ENCODE assay signal across 8 cellular contexts in the genomic region with DNA sequence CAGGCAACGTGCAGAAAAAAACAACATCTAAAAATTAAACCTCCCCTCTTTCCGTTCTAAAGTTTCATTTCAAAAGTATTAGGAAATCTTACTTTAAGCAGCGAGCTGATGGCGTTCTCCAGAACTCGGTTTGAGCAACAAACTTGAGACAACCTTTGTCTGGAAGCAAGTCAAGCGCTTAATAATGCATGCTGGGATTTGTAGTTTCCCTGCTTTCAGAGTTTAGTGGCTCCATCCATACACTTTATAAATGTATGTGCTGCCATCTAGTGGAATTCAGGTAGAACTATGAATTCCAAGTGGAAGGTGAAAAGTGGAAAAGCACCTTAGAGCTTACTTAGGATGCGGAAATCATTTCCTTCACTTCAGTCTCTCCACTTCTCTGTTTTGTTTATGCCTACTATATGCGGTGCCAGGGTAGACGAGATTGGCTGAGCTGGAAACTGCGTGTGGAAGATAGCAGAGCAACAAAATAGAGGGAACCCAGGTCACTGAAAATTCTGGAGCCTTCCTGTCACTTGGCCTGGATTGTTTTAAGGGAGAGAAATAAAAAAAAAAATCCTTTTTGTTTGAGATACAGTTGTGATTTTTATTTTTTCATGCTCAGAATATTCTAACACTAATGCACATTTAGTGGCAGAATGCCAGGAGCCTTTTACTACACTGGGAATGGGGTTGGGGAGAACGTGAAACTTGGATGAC. TPM values are rescaled to one million over a fixed set of nuclear protein-coding genes. Genes with fewer than 3 reads are reported as not detected.
DNase-seq lines count a peak whose midpoint lies in the region; ATAC-seq and TF ChIP-seq lines count a peak whose summit lies in the region.

A gene (minus strand): TSS at position 144 of the 702 bp plus-strand sequence. CDS start 3,580 bp downstream, outside the sequence.

- ATAC-seq in GM19395 (IDR thresholded peaks at IDR 0.05; ENCODE audit: unreplicated experiment) (peak; percentile 96), HG03460 (IDR thresholded peaks at IDR 0.05; ENCODE audit: unreplicated experiment) (peak; percentile 97), lower lobe of right lung (peak; percentile 97)
- peak; percentile 92 for ATAC-seq in stimulated activated naive CD8-positive, alpha-beta T cell treated with anti-CD3 and anti-CD28 coated beads, Interleukin-15, amount 100 ng/mL, for 72 hours

- intact Hi-C loops in activated CD4-positive, alpha-beta T cell treated with anti-CD3 and anti-CD28 coated beads, Interleukin-2, amount 10 ng/mL, durations not matched to agents 24 days and 14 days (cut with micrococcal nuclease): loop anchor here (1.0 to 5.0 kb wide), 9 partner anchors 24 to 753 kb away; a partner anchor contains a TSS
- intact Hi-C loops in lower lobe of right lung (cut with DNase I): no loop called here

- H3K36me3 Mint-ChIP-seq in activated CD4-positive, alpha-beta T cell treated with anti-CD3 and anti-CD28 coated beads, Interleukin-2, amount 10 ng/mL, durations not matched to agents 24 days and 14 days (ENCODE audit: low read depth): no peaks in the 10 kb centered on the region

- peak within 1 kb of the TSS; percentile 83 for H3K4me3 ChIP-seq in endocrine pancreas (ENCODE audit: control insufficient read depth, insufficient read depth, low read length)
- H3K4me3 ChIP-seq in lower lobe of right lung: peak within 1 kb of the TSS; percentile 61

- H3K27ac Mint-ChIP-seq in activated CD4-positive, alpha-beta T cell treated with anti-CD3 and anti-CD28 coated beads, Interleukin-2, amount 10 ng/mL, durations not matched to agents 24 days and 14 days: peak within 1 kb of the TSS; percentile 83
- peak within 1 kb of the TSS; percentile 84 to 92 for H3K27ac Mint-ChIP-seq in stimulated activated naive CD8-positive, alpha-beta T cell treated with anti-CD3 and anti-CD28 coated beads, Interleukin-15, amount 100 ng/mL, for 72 hours

- H3K4me3 Mint-ChIP-seq in activated CD4-positive, alpha-beta T cell treated with anti-CD3 and anti-CD28 coated beads, Interleukin-2, amount 10 ng/mL, durations not matched to agents 24 days and 14 days: peak within 1 kb of the TSS; percentile 84
- H3K4me3 Mint-ChIP-seq in stimulated activated naive CD8-positive, alpha-beta T cell treated with anti-CD3 and anti-CD28 coated beads, Interleukin-15, amount 100 ng/mL, for 72 hours: peak within 1 kb of the TSS; percentile 85 to 90

- no peaks in the 10 kb centered on the region for H3K9me3 Mint-ChIP-seq in activated CD4-positive, alpha-beta T cell treated with anti-CD3 and anti-CD28 coated beads, Interleukin-2, amount 10 ng/mL, durations not matched to agents 24 days and 14 days
- no peaks in the 10 kb centered on the region for H3K9me3 Mint-ChIP-seq in stimulated activated naive CD8-positive, alpha-beta T cell treated with anti-CD3 and anti-CD28 coated beads, Interleukin-15, amount 100 ng/mL, for 72 hours

- H3K4me1 ChIP-seq in endocrine pancreas (ENCODE audit: control insufficient read depth, insufficient read depth, low read length) (no peaks in the 10 kb centered on the region), lower lobe of right lung (peaks cover 24% of the 10 kb centered on the region)

- H3K4me1 Mint-ChIP-seq in activated CD4-positive, alpha-beta T cell treated with anti-CD3 and anti-CD28 coated beads, Interleukin-2, amount 10 ng/mL, durations not matched to agents 24 days and 14 days: peaks cover 8% of the 10 kb centered on the region
- H3K4me1 Mint-ChIP-seq in stimulated activated naive CD8-positive, alpha-beta T cell treated with anti-CD3 and anti-CD28 coated beads, Interleukin-15, amount 100 ng/mL, for 72 hours: peaks cover 35% of the 10 kb centered on the region

- H3K36me3 ChIP-seq in endocrine pancreas (ENCODE audit: control insufficient read depth, insufficient read depth, low read length) (no peaks in the 10 kb centered on the region), lower lobe of right lung (no peaks in the 10 kb centered on the region)

- H3K9me3 ChIP-seq in endocrine pancreas (ENCODE audit: control insufficient read depth, low read length) (no peaks in the 10 kb centered on the region), lower lobe of right lung (no peaks in the 10 kb centered on the region)

- peak within 1 kb of the TSS; percentile 78 for H3K27ac ChIP-seq in lower lobe of right lung

- no peaks in the 10 kb centered on the region for H3K27me3 Mint-ChIP-seq in activated CD4-positive, alpha-beta T cell treated with anti-CD3 and anti-CD28 coated beads, Interleukin-2, amount 10 ng/mL, durations not matched to agents 24 days and 14 days
- no peaks in the 10 kb centered on the region for H3K27me3 Mint-ChIP-seq in stimulated activated naive CD8-positive, alpha-beta T cell treated with anti-CD3 and anti-CD28 coated beads, Interleukin-15, amount 100 ng/mL, for 72 hours

- DNase-seq in D341Med (ENCODE audit: low spot score) (peak; percentile 71), NCI-H510A (lab: John Stamatoyannopoulos, UW) (peak; percentile 28), lower lobe of right lung (no peak)
- peak; percentile 87 for DNase-seq in activated CD4-positive, alpha-beta T cell treated with anti-CD3 and anti-CD28 coated beads, Interleukin-2, amount 10 ng/mL, durations not matched to agents 24 days and 14 days
- peak; percentile 33 to 41 for DNase-seq in stimulated activated naive CD8-positive, alpha-beta T cell treated with anti-CD3 and anti-CD28 coated beads, Interleukin-15, amount 100 ng/mL, for 72 hours

- no peaks in the 10 kb centered on the region for H3K27me3 ChIP-seq in endocrine pancreas (ENCODE audit: control insufficient read depth, insufficient read depth, low read length)
- no peaks in the 10 kb centered on the region for H3K27me3 ChIP-seq in lower lobe of right lung (ENCODE audit: low read depth)

- peak; percentile 75 for TF ChIP-seq CTCF in lower lobe of right lung (IDR thresholded peaks at IDR 0.05)

- H3K9ac ChIP-seq in endocrine pancreas (ENCODE audit: control insufficient read depth, insufficient read depth, low read length): peak within 1 kb of the TSS; percentile 34

RNA-seq across cellular contexts. Expression of the gene that starts here (rescaled TPM):
- total RNA-seq in activated CD4-positive, alpha-beta T cell treated with anti-CD3 and anti-CD28 coated beads, Interleukin-2, amount 10 ng/mL, durations not matched to agents 24 days and 14 days: 11.0 and 13.2 TPM in 2 replicates
- 46.2 TPM for total RNA-seq in lower lobe of right lung
